8 cellular contexts compared by ENCODE assay signal in genomic region chr19:45446295-45446694, GRCh38. TPM values are rescaled to one million over a fixed set of nuclear protein-coding genes. Genes with fewer than 3 reads are reported as not detected.
DNase-seq lines count a peak whose midpoint lies in the region; ATAC-seq and TF ChIP-seq lines count a peak whose summit lies in the region.
"Had no signal": no experiment of that assay in that cellular context is flagged by ENCODE, and none has a peak within 500 bp of the region (broad histone marks: within the 10 kb centered on the region; RNA-seq: fewer than 3 reads in every experiment).

No MANE protein-coding gene starts in this region.

- H3K9me3 ChIP-seq in IMR-90 (ENCODE audit: control insufficient read depth, insufficient read depth, low read length) (no peaks in the 10 kb centered on the region), adrenal gland (replicated peaks in 1 of 3) (no peaks in the 10 kb centered on the region), mucosa of rectum (ENCODE audit: control insufficient read depth in 2 of 2, low read length in 2 of 2) (no peaks in the 10 kb centered on the region)

- POLR2A ChIA-PET in IMR-90 (lab: Charles Lee; ENCODE audit: unreplicated experiment) = no interaction called here

- no peak overlapping the region for H2BK20ac ChIP-seq in IMR-90 (ENCODE audit: low read depth, low read length)

- in situ Hi-C loops in IMR-90 (cut with MboI; ENCODE audit: low sequenced_read_pairs) = no loop called here

- no peaks in the 10 kb centered on the region for H3K36me3 ChIP-seq in IMR-90 (ENCODE audit: control insufficient read depth, insufficient read depth, low read length)
- no peaks in the 10 kb centered on the region for H3K36me3 ChIP-seq in adrenal gland (replicated peaks in 1 of 2)
- no peaks in the 10 kb centered on the region for H3K36me3 ChIP-seq in mucosa of rectum (ENCODE audit: control insufficient read depth in 2 of 2, insufficient read depth in 2 of 2, low read length in 2 of 2)

- no peak overlapping the region for H3K18ac ChIP-seq in IMR-90 (ENCODE audit: low read depth, low read length)

- H3K9me1 ChIP-seq in IMR-90 (ENCODE audit: insufficient read depth, low read length) = peaks cover 2% of the 10 kb centered on the region; the same call in 1 of the 2 replicates

- H4K20me1 ChIP-seq in IMR-90 (ENCODE audit: insufficient read depth, low read length) = no peaks in the 10 kb centered on the region

- H3K9ac ChIP-seq in IMR-90 (ENCODE audit: low read depth, low read length) = no peak overlapping the region
- no peak overlapping the region for H3K9ac ChIP-seq in mucosa of rectum (ENCODE audit: low read depth in 1 of 2, low read length in 2 of 2)

- dilution Hi-C loops in IMR-90 (cut with HindIII; ENCODE audit: low sequenced_read_pairs, unreplicated experiment) = no loop called here

- TF ChIP-seq CTCF in IMR-90 (conservative IDR thresholded peaks at IDR 0.05; ENCODE audit: low read depth, low read length) = peak; percentile 54
- TF ChIP-seq CTCF in adrenal gland (IDR thresholded peaks at IDR 0.05) = peak in 4 of 6 experiments; percentile 18 to 27 (median 22)

- H4K91ac ChIP-seq in IMR-90 (ENCODE audit: insufficient read depth, low read depth, low read length) = no peak overlapping the region

- H4K5ac ChIP-seq in IMR-90 (ENCODE audit: low read depth, low read length) = no peak overlapping the region

- H2AK5ac ChIP-seq in IMR-90 (ENCODE audit: low read depth, low read length) = no peak overlapping the region

- BruUV-seq in IMR-90 (replicated peaks; lab: Mats Ljungman, UMichigan) = no TSS peak

- H3K4me2 ChIP-seq in IMR-90 (ENCODE audit: low read depth, low read length) = no peak overlapping the region

- TF ChIP-seq POLR2A in IMR-90 (IDR thresholded peaks at IDR 0.05; ENCODE audit: low read depth, low read length) (no peak), adrenal gland (IDR thresholded peaks at IDR 0.05) (no peak)

- intact Hi-C loops in IMR-90 (cut with micrococcal nuclease) = no loop called here
- intact Hi-C loops in adrenal gland (cut with DNase I) = no loop called here

- H3K4me3 ChIP-seq in IMR-90 (ENCODE audit: insufficient read depth, low read depth, low read length) (no peak overlapping the region), adrenal gland (no peak overlapping the region), mucosa of rectum (ENCODE audit: low read length in 2 of 2) (no peak overlapping the region)
- H3K4me3 ChIP-seq: SK-N-MC had no signal

- H3K27ac ChIP-seq in IMR-90 (ENCODE audit: insufficient read depth, low read length) (no peak overlapping the region), adrenal gland (no peak overlapping the region), mucosa of rectum (ENCODE audit: low read depth in 2 of 2, low read length in 2 of 2) (peak overlapping the region; percentile 75 to 88)
- H3K27ac ChIP-seq: SK-N-MC had no signal

- no peak overlapping the region for H3K14ac ChIP-seq in IMR-90 (replicated peaks; ENCODE audit: low read depth, low read length)

- H3K4me1 ChIP-seq in IMR-90 (ENCODE audit: control insufficient read depth, insufficient read depth, low read length) (peaks cover 15% of the 10 kb centered on the region), adrenal gland (replicated peaks in 1 of 2) (peaks cover 22 to 24% of the 10 kb centered on the region in 2 donors), mucosa of rectum (ENCODE audit: control insufficient read depth in 2 of 2, insufficient read depth in 2 of 2, low read length in 2 of 2) (peaks cover 38 to 55% of the 10 kb centered on the region in 2 donors)

- no peak overlapping the region for H2BK15ac ChIP-seq in IMR-90 (ENCODE audit: low read depth, low read length)

- peak; percentile 47 for TF ChIP-seq RAD21 in IMR-90 (IDR thresholded peaks at IDR 0.05; ENCODE audit: low read length)

- H2BK5ac ChIP-seq in IMR-90 (ENCODE audit: low read depth, low read length, poor library complexity, severe bottlenecking) = no peak overlapping the region

- no peak overlapping the region for H2AK9ac ChIP-seq in IMR-90 (replicated peaks; ENCODE audit: low read depth, low read length, poor library complexity)

- peak; percentile 36 for DNase-seq in EL
- peak; percentile 52 for DNase-seq in IMR-90
- no peak for DNase-seq in adrenal gland
- DNase-seq in amniotic stem cell (lab: John Stamatoyannopoulos, UW) = no peak

- no peak overlapping the region for H4K8ac ChIP-seq in IMR-90 (ENCODE audit: low read depth in 2 of 2, low read length in 2 of 2)

- H3K23ac ChIP-seq in IMR-90 (ENCODE audit: low read depth, low read length) = no peak overlapping the region

- CTCF ChIA-PET in IMR-90 (lab: Yijun Ruan, JAX) = no interaction called here

- H3K56ac ChIP-seq in IMR-90 (ENCODE audit: extremely low read depth, insufficient read depth, low read length) = no peak overlapping the region

- ATAC-seq in IMR-90 (ENCODE audit: low read depth) = no peak
- no peak for ATAC-seq in GM18870 (IDR thresholded peaks at IDR 0.05; ENCODE audit: unreplicated experiment)
- no peak for ATAC-seq in HG03045 (IDR thresholded peaks at IDR 0.05; ENCODE audit: unreplicated experiment)

- WGBS in IMR-90 (ENCODE audit: extremely low coverage in 2 of 2, insufficient read length in 1 of 2), 2 experiments = no CpG with 5 or more reads among the region's 6 CpGs
- WGBS in adrenal gland, 4 donors = 78 to 79% (median 78%) methylated on average over 5 to 6 of the region's 6 CpGs

- no peak overlapping the region for H3K4ac ChIP-seq in IMR-90 (ENCODE audit: low read depth, low read length)

- H3K79me1 ChIP-seq in IMR-90 (ENCODE audit: low read depth in 1 of 2, low read length in 2 of 2) = peaks cover 0 to 31% of the 10 kb centered on the region in 2 experiments; a peak in 2 of 4 replicates

- no peak overlapping the region for H2BK120ac ChIP-seq in IMR-90 (ENCODE audit: low read depth, low read length)

- H3K27me3 ChIP-seq in IMR-90 (ENCODE audit: control insufficient read depth, insufficient read depth, low read length) (no peaks in the 10 kb centered on the region), adrenal gland (no peaks in the 10 kb centered on the region), mucosa of rectum (ENCODE audit: control insufficient read depth in 2 of 2, insufficient read depth in 2 of 2, low read length in 2 of 2) (no peaks in the 10 kb centered on the region)

- H2AFZ ChIP-seq in IMR-90 (replicated peaks; ENCODE audit: low read length, poor library complexity) = no peak overlapping the region

TF ChIP-seq in IMR-90, 13 proteins besides CTCF, POLR2A, EP300 and RAD21:
- peak; percentile 96 for TF ChIP-seq RCOR1 (IDR thresholded peaks at IDR 0.05; ENCODE audit: insufficient replicate concordance, low read length)
- TF ChIP-seq MAFK (IDR thresholded peaks at IDR 0.05; ENCODE audit: low read depth, low read length) = peak; percentile 97
- no peak for TF ChIP-seq NFE2L2 (IDR thresholded peaks at IDR 0.05; ENCODE audit: low read depth, low read length)
- TF ChIP-seq CHD1 (IDR thresholded peaks at IDR 0.05; ENCODE audit: low read depth, low read length) = no peak
- no peak for TF ChIP-seq USF2 (IDR thresholded peaks at IDR 0.05; ENCODE audit: low read depth, low read length)
- TF ChIP-seq MXI1 (IDR thresholded peaks at IDR 0.05; ENCODE audit: borderline replicate concordance, low read depth, low read length) = no peak
- no peak for TF ChIP-seq FOS (IDR thresholded peaks at IDR 0.05; ENCODE audit: low read depth, low read length)
- peak; percentile 16; the same call in 1 of the 2 replicates for TF ChIP-seq SMC3 (IDR thresholded peaks at IDR 0.05; ENCODE audit: low read depth, low read length)
- TF ChIP-seq BHLHE40 (IDR thresholded peaks at IDR 0.05; ENCODE audit: low read depth, low read length) = no peak

RNA-seq across cellular contexts. Expression of gene FOSB, which starts 21.5 kb away (rescaled TPM):
- 11.1 and 31.9 TPM in 2 replicates for total RNA-seq in IMR-90 (2012; rRNA removed)
- polyA plus RNA-seq in IMR-90 (2012; rRNA removed) = 15.6 and 60.1 TPM in 2 replicates
- 52.4 and 90.3 TPM in 2 replicates for polyA plus RNA-seq in IMR-90 (2012; cell fraction: cytosol; rRNA removed)
- polyA plus RNA-seq in IMR-90 (2012; cell fraction: nucleus; rRNA removed; ENCODE audit: low replicate concordance) = 982 and 1,348 TPM in 2 replicates
- total RNA-seq in adrenal gland = 10 to 100 TPM in 1 of 8 donors, 1 to 10 TPM in 7; 1.0 to 21.7 (median 2.8) TPM
- polyA plus RNA-seq in adrenal gland = 10 to 100 TPM in 1 of 3 donors, 1 to 10 TPM in 1, under 1 TPM in 1; 0.95 to 11.1 (median 4.3) TPM

RNA-seq across cellular contexts. Expression of gene ERCC1, which starts 22.6 kb away (rescaled TPM):
- total RNA-seq in IMR-90 (2012; rRNA removed) (76.9 and 84.2 TPM in 2 replicates), adrenal gland (100 to 1,000 TPM in 2 of 8 donors, 10 to 100 TPM in 6; 63.6 to 107 (median 90.4) TPM)
- polyA plus RNA-seq in IMR-90 (2012; rRNA removed) (132 and 153 TPM in 2 replicates), adrenal gland (10 to 100 TPM; 62.9 to 89.2 (median 87.0) TPM)
- 113 and 118 TPM in 2 replicates for polyA plus RNA-seq in IMR-90 (2012; cell fraction: cytosol; rRNA removed)
- 152 and 183 TPM in 2 replicates for polyA plus RNA-seq in IMR-90 (2012; cell fraction: nucleus; rRNA removed; ENCODE audit: low replicate concordance)

RNA-seq across cellular contexts. Expression of gene POLR1G, which starts 39.9 kb away (rescaled TPM):
- total RNA-seq in IMR-90 (2012; rRNA removed) = 10.3 and 12.5 TPM in 2 replicates
- 8.0 and 8.8 TPM in 2 replicates for polyA plus RNA-seq in IMR-90 (2012; rRNA removed)
- 3.3 and 3.9 TPM in 2 replicates for polyA plus RNA-seq in IMR-90 (2012; cell fraction: cytosol; rRNA removed)
- polyA plus RNA-seq in IMR-90 (2012; cell fraction: nucleus; rRNA removed; ENCODE audit: low replicate concordance) = 2.0 and 2.1 TPM in 2 replicates
- total RNA-seq in adrenal gland = 1 to 10 TPM; 3.6 to 9.2 (median 6.7) TPM
- polyA plus RNA-seq in adrenal gland = 10 to 100 TPM in 1 of 3 donors, 1 to 10 TPM in 2; 3.1 to 11.3 (median 9.5) TPM

RNA-seq across cellular contexts. Expression of gene PPP1R13L, which starts 41.4 kb away (rescaled TPM):
- total RNA-seq in IMR-90 (2012; rRNA removed) = 0.56 and 3.0 TPM in 2 replicates
- 11.6 and 13.3 TPM in 2 replicates for polyA plus RNA-seq in IMR-90 (2012; rRNA removed)
- polyA plus RNA-seq in IMR-90 (2012; cell fraction: cytosol; rRNA removed) = 11.6 and 19.4 TPM in 2 replicates
- polyA plus RNA-seq in IMR-90 (2012; cell fraction: nucleus; rRNA removed; ENCODE audit: low replicate concordance) = 24.0 and 44.8 TPM in 2 replicates
- 10 to 100 TPM; 11.0 to 55.7 (median 37.1) TPM for total RNA-seq in adrenal gland
- polyA plus RNA-seq in adrenal gland = 10 to 100 TPM; 11.9 to 95.2 (median 35.2) TPM

RNA-seq across cellular contexts. Expression of gene RTN2, which starts 50.6 kb away (rescaled TPM):
- total RNA-seq in IMR-90 (2012; rRNA removed) = 5.3 and 5.7 TPM in 2 replicates
- 17.4 and 19.4 TPM in 2 replicates for polyA plus RNA-seq in IMR-90 (2012; rRNA removed)
- 16.9 and 38.3 TPM in 2 replicates for polyA plus RNA-seq in IMR-90 (2012; cell fraction: cytosol; rRNA removed)
- polyA plus RNA-seq in IMR-90 (2012; cell fraction: nucleus; rRNA removed; ENCODE audit: low replicate concordance) = 11.9 and 20.0 TPM in 2 replicates
- 10 to 100 TPM in 7 of 8 donors, 1 to 10 TPM in 1; 8.6 to 65.8 (median 20.7) TPM for total RNA-seq in adrenal gland
- 10 to 100 TPM in 1 of 3 donors, 1 to 10 TPM in 2; 4.8 to 11.8 (median 7.4) TPM for polyA plus RNA-seq in adrenal gland

Comparison
In these comparisons a context has a peak if more than half of its experiments do, and no peak if none do; other contexts are left out.
1. DNase-seq: peak in EL (single experiment) and IMR-90 (single experiment); none in adrenal gland (0 of 7) and amniotic stem cell (single experiment).
2. H3K27ac ChIP-seq: peak in mucosa of rectum (2 of 2); none in IMR-90 (single experiment) and adrenal gland (0 of 5).